Comparison of ENCODE assay signal across 13 cellular contexts in genomic region chr11:130159139-130159538, GRCh38. TPM values are rescaled to one million over a fixed set of nuclear protein-coding genes. Genes with fewer than 3 reads are reported as not detected.
DNase-seq lines count a peak whose midpoint lies in the region; ATAC-seq and TF ChIP-seq lines count a peak whose summit lies in the region.
"Had no signal": no experiment of that assay in that cellular context is flagged by ENCODE, and none has a peak within 500 bp of the region (broad histone marks: within the 10 kb centered on the region; RNA-seq: fewer than 3 reads in every experiment).

No MANE protein-coding gene starts in this region.

- peak overlapping the region; percentile 48; the same call in 1 of the 2 replicates for H3K4me3 ChIP-seq in H7 (ENCODE audit: insufficient read depth, low read depth, low read length)
- H3K4me3 ChIP-seq in esophagus squamous epithelium: peak overlapping the region; percentile 57 to 89 (median 72)

- H3K36me3 Mint-ChIP-seq in T-cell (no peaks in the 10 kb centered on the region), osteocyte (ENCODE audit: unreplicated experiment) (no peaks in the 10 kb centered on the region)

- peak overlapping the region; percentile 82 to 98 (median 94) for H3K27ac ChIP-seq in esophagus squamous epithelium

- H3K36me3 ChIP-seq in H7 (replicated peaks; ENCODE audit: control insufficient read depth, insufficient read depth, low read length) (no peaks in the 10 kb centered on the region), esophagus squamous epithelium (no peaks in the 10 kb centered on the region)

- TF ChIP-seq CTCF in esophagus squamous epithelium (IDR thresholded peaks at IDR 0.05) (no peak), osteocyte (IDR thresholded peaks at IDR 0.05) (no peak)

- H3K4me1 Mint-ChIP-seq in T-cell (peaks cover 12 to 23% (median 12%) of the 10 kb centered on the region in 3 donors), osteocyte (ENCODE audit: unreplicated experiment) (peaks cover 22% of the 10 kb centered on the region)

- POLR2A ChIA-PET in T-cell (lab: Charles Lee): no interaction called here

- no peak for TF ChIP-seq POLR2A in esophagus squamous epithelium (IDR thresholded peaks at IDR 0.05)

- H3K4me1 ChIP-seq in esophagus squamous epithelium: peaks cover 31 to 80% (median 32%) of the 10 kb centered on the region in 3 donors

- no peaks in the 10 kb centered on the region for H3K9me3 ChIP-seq in esophagus squamous epithelium

- WGBS in esophagus squamous epithelium, 2 donors: 59 to 65% methylated on average over 13 to 14 of the region's 14 CpGs

- peaks cover 45 to 51% of the 10 kb centered on the region in 2 donors for H3K27me3 Mint-ChIP-seq in T-cell
- H3K27me3 Mint-ChIP-seq in osteocyte (ENCODE audit: unreplicated experiment): peaks cover 35% of the 10 kb centered on the region

- no peak for ATAC-seq in T-cell (replicated peaks in 1 of 4)
- ATAC-seq in HG03457 (IDR thresholded peaks at IDR 0.05; ENCODE audit: unreplicated experiment): no peak
- ATAC-seq: SK-N-SH treated with all-trans-retinoic acid at 6 μM for 48 hours had no signal

- intact Hi-C loops in esophagus squamous epithelium (cut with DNase I): no loop called here

- H3K4me3 Mint-ChIP-seq in T-cell (peak overlapping the region; percentile 8 to 72 (median 35)), osteocyte (ENCODE audit: unreplicated experiment) (peak overlapping the region; percentile 17)

- H3K27ac Mint-ChIP-seq in T-cell (no peak overlapping the region), osteocyte (ENCODE audit: unreplicated experiment) (no peak overlapping the region)

- H3K9me3 Mint-ChIP-seq in T-cell: no peaks in the 10 kb centered on the region
- no peaks in the 10 kb centered on the region for H3K9me3 Mint-ChIP-seq in osteocyte (ENCODE audit: unreplicated experiment)

- H3K27me3 ChIP-seq in H7 (ENCODE audit: control insufficient read depth, insufficient read depth, low read length): peaks cover 43% of the 10 kb centered on the region
- H3K27me3 ChIP-seq in esophagus squamous epithelium: peaks cover 0 to 46% (median 0%) of the 10 kb centered on the region in 4 donors

- CTCF ChIA-PET in T-cell (lab: Charles Lee): no interaction called here

- DNase-seq in H7 (no peak), T-cell (no peak), esophagus squamous epithelium (lab: John Stamatoyannopoulos, UW) (no peak), osteocyte (ENCODE audit: extremely low spot score, unreplicated experiment) (no peak), NCI-H345 (lab: John Stamatoyannopoulos, UW) (no peak), NOMO-1 treated with dmso at 0.1 percent for 144 hours (lab: John Stamatoyannopoulos, UW; ENCODE audit: unreplicated experiment) (no peak), GM19238 (ENCODE audit: insufficient read length, low spot score) (no peak)
- DNase-seq: activated CD4-positive, alpha-beta T cell treated with anti-CD3 and anti-CD28 coated beads, Interleukin-2, amount 50 U/mL, for 4 hours; amygdala; kidney glomerular epithelial cell; NCI-H1092 treated with DMSO at 0.1 percent for 48 hours had no signal

RNA-seq across cellular contexts. Expression of gene ST14, which starts 0.4 kb away (rescaled TPM):
- 4.5 and 4.7 TPM in 2 replicates for total RNA-seq in H7 (2014; rRNA removed; shearing (Covaris generic))
- total RNA-seq in T-cell (1 to 10 TPM in 2 of 5 donors, under 1 TPM in 3; 0.49 to 1.5 (median 0.82) TPM), esophagus squamous epithelium (100 to 1,000 TPM; 109 to 225 (median 141) TPM), osteocyte (not detected in 2 replicates)

Comparison
In these comparisons a context has a peak if more than half of its experiments do, and no peak if none do; other contexts are left out.
1. RNA of gene ST14, which starts 0.4 kb away (total RNA-seq): 109 to 225 TPM in esophagus squamous epithelium; 4.5 to 4.7 TPM in H7, 0.49 to 1.5 TPM in T-cell and not detected in osteocyte; every median in the first group is over 10 times any median in the second.